ENCODE assay signal across 15 cellular contexts in the genomic region with DNA sequence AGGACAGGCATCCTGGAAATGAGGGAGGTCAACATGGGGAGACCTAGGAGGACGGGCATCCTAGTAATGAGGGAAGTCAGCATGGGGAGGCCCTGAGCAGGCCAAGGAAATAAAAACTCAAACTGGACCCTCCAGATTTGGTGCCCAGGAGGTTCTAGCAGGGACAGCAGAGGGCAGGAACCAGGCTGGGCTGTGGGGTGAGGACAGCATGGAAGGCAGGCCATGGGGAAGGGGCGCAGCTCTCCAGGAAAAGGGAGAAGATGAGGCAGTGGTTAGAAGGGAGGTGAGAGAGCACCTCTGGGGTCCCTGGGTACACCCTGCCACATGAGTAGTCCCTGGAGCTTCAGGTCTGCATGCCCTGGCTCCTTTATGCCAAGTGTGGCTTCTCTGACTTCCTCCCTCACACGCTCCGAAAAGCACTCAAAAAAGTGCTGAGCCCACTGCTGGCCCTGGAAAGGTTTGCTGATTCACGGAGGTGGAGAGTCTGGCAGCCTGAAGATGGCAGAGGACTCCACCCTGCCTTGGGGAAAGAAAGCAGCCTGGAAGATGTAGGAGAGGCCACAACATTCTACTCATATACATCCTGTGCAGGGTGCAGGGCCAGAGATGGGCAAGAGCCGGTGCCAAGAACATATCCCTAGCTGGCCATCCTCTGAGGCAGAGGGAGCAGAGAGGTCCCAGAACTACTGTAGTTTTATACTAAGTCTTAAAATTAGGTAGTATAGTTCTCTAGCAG.
DNase-seq lines count a peak whose midpoint lies in the region; ATAC-seq, FAIRE-seq and TF ChIP-seq lines count a peak whose summit lies in the region.
"Had no signal": no experiment of that assay in that cellular context is flagged by ENCODE, and none has a peak within 500 bp of the region (broad histone marks: within the 10 kb centered on the region; RNA-seq: fewer than 3 reads in every experiment).

No MANE protein-coding gene starts in this region.

- H3K4me3 Mint-ChIP-seq in CD14-positive monocyte: no peak overlapping the region
- H3K4me3 Mint-ChIP-seq in endothelial cell (ENCODE audit: unreplicated experiment): no peak overlapping the region

- intact Hi-C loops in PC-3 (cut with micrococcal nuclease): loop anchor here (2.0 to 5.0 kb wide), 3 partner anchors 40 to 100 kb away; no protein-coding TSS in a partner anchor
- intact Hi-C loops in CD14-positive monocyte (cut with micrococcal nuclease): loop anchor here in 1 of 2 donors (5.0 kb wide), 1 partner anchor 35 kb away; no protein-coding TSS in a partner anchor

- peaks cover 0 to 2% of the 10 kb centered on the region in 2 donors for H3K36me3 Mint-ChIP-seq in CD14-positive monocyte
- no peaks in the 10 kb centered on the region for H3K36me3 Mint-ChIP-seq in endothelial cell (ENCODE audit: low read depth, unreplicated experiment)

- no peak overlapping the region for H4K5ac ChIP-seq in mesendoderm (ENCODE audit: low read length)

- TF ChIP-seq POLR2A in erythroblast (IDR thresholded peaks at IDR 0.05; ENCODE audit: low read length): peak; percentile 68

- peaks cover 4% of the 10 kb centered on the region for H3F3A ChIP-seq in PC-3 (ENCODE audit: low read length, unreplicated experiment)

- no peak overlapping the region for H2BK15ac ChIP-seq in mesendoderm (replicated peaks; ENCODE audit: low read depth)

- no peaks in the 10 kb centered on the region for H4K20me1 ChIP-seq in PC-3 (ENCODE audit: low read length)

- POLR2A ChIA-PET in PC-3 (lab: Charles Lee; ENCODE audit: unreplicated experiment): interaction anchor here (0.5 to 0.6 kb wide), 2 partner anchors 204 to 268 kb away, joined by 5 to 6 read pairs; no protein-coding TSS in a partner anchor

- 0 out of 2 replicates have a peak, but pooled peaks cover 7% of the 10 kb centered on the region for H3K9me3 ChIP-seq in PC-3 (ENCODE audit: low read length)
- no peaks in the 10 kb centered on the region for H3K9me3 ChIP-seq in muscle layer of duodenum (ENCODE audit: control insufficient read depth in 1 of 2, low read length in 2 of 2)
- H3K9me3 ChIP-seq: BE2C had no signal

- no peaks in the 10 kb centered on the region for H3K9me2 ChIP-seq in PC-3 (replicated peaks; ENCODE audit: low read length)

- peak overlapping the region; percentile 68 for H3K27ac ChIP-seq in 22Rv1
- peak overlapping the region; percentile 79 for H3K27ac ChIP-seq in PC-3 (ENCODE audit: low read length)
- H3K27ac ChIP-seq in muscle layer of duodenum (ENCODE audit: low read length): peak overlapping the region; percentile 54
- no peak overlapping the region for H3K27ac ChIP-seq in mesendoderm (ENCODE audit: low read depth, low read length)

- H2AK5ac ChIP-seq in mesendoderm (ENCODE audit: low read length): no peak overlapping the region

- no peak overlapping the region for H3K4ac ChIP-seq in mesendoderm (ENCODE audit: low read depth, low read length)

- H3K18ac ChIP-seq in mesendoderm (ENCODE audit: low read length): no peak overlapping the region

- no peak for FAIRE-seq in frontal cortex (lab: Jason Lieb, UNC)
- FAIRE-seq: GM12892, urothelium cell line had no signal

- peak overlapping the region; percentile 5; the same call in 1 of the 2 replicates for H3K9ac ChIP-seq in PC-3 (ENCODE audit: low read length)
- H3K9ac ChIP-seq in mesendoderm (ENCODE audit: low read length): no peak overlapping the region

- H3K79me1 ChIP-seq in mesendoderm (ENCODE audit: low read length): no peaks in the 10 kb centered on the region

- peak overlapping the region; percentile 60 for H3K4me2 ChIP-seq in PC-3 (ENCODE audit: low read length)
- no peak overlapping the region for H3K4me2 ChIP-seq in mesendoderm (ENCODE audit: low read length)

- no peak overlapping the region for H3K23ac ChIP-seq in mesendoderm (ENCODE audit: low read length)

- H3K9me3 Mint-ChIP-seq in CD14-positive monocyte: peaks cover 5 to 13% (median 9%) of the 10 kb centered on the region in 7 donors
- H3K9me3 Mint-ChIP-seq in endothelial cell (ENCODE audit: unreplicated experiment): no peaks in the 10 kb centered on the region

- H2BK5ac ChIP-seq in mesendoderm (ENCODE audit: low read length): no peak overlapping the region

- peaks cover 12% of the 10 kb centered on the region for H3K4me1 Mint-ChIP-seq in CD14-positive monocyte
- H3K4me1 Mint-ChIP-seq in endothelial cell (ENCODE audit: unreplicated experiment): peaks cover 19% of the 10 kb centered on the region

- H3K56ac ChIP-seq in mesendoderm (ENCODE audit: low read length): no peak overlapping the region

- no peak overlapping the region for H3K4me3 ChIP-seq in PC-3 (ENCODE audit: low read length)
- H3K4me3 ChIP-seq in muscle layer of duodenum (ENCODE audit: low read depth in 1 of 2, low read length in 2 of 2): no peak overlapping the region
- no peak overlapping the region for H3K4me3 ChIP-seq in mesendoderm (ENCODE audit: low read length)

- no CpG with 5 or more reads among the region's 6 CpGs for WGBS in mesendoderm (ENCODE audit: extremely low coverage, insufficient coverage, low lambda C conversion rate)

- DNase-seq in PC-3 (peak; percentile 55), erythroblast (lab: John Stamatoyannopoulos, UW) (peak; percentile 64 to 76), CD14-positive monocyte (ENCODE audit: low spot score) (no peak), mesendoderm (no peak), endothelial cell (ENCODE audit: low spot score) (no peak), frontal cortex (ENCODE audit: low spot score in 2 of 2) (no peak)
- DNase-seq: activated T-cell treated with anti-CD3 and anti-CD28 coated beads, Interleukin-2, amount 50 U/mL, for 1 hour; BE2C; effector CD4-positive, alpha-beta T cell; NCI-H1105; stimulated activated CD4-positive, alpha-beta T cell treated with anti-CD3 and anti-CD28 coated beads, Interleukin-2, amount 100 ng/mL, for 24 hours had no signal

- BruUV-seq in PC-3 (replicated peaks; lab: Mats Ljungman, UMichigan): no TSS peak

- H3K79me2 ChIP-seq in PC-3 (ENCODE audit: low read length): no peaks in the 10 kb centered on the region
- H3K79me2 ChIP-seq in mesendoderm (ENCODE audit: control insufficient read depth, insufficient read depth, low read length): no peaks in the 10 kb centered on the region

- H3K27ac Mint-ChIP-seq in CD14-positive monocyte (peak overlapping the region in 3 of 7 donors; percentile 15 to 51 (median 26)), endothelial cell (ENCODE audit: unreplicated experiment) (no peak overlapping the region)

- peaks cover 56% of the 10 kb centered on the region for H3K4me1 ChIP-seq in PC-3 (ENCODE audit: insufficient read depth, low read length)
- H3K4me1 ChIP-seq in muscle layer of duodenum (ENCODE audit: control insufficient read depth in 1 of 2, insufficient read depth in 2 of 2, low read length in 2 of 2): peaks cover 11 to 18% of the 10 kb centered on the region in 2 donors
- H3K4me1 ChIP-seq in mesendoderm (ENCODE audit: control insufficient read depth, low read depth, low read length): peaks cover 4% of the 10 kb centered on the region

- CTCF ChIA-PET in PC-3 (lab: Charles Lee): interaction anchor here (0.7 to 1.0 kb wide), 3 partner anchors 19 to 307 kb away, joined by 3 to 9 read pairs (median 5); no protein-coding TSS in a partner anchor

- peaks cover 6 to 16% (median 14%) of the 10 kb centered on the region in 3 donors for H3K27me3 Mint-ChIP-seq in CD14-positive monocyte (ENCODE audit: low read depth in 3 of 3)
- peaks cover 1% of the 10 kb centered on the region for H3K27me3 Mint-ChIP-seq in endothelial cell (ENCODE audit: unreplicated experiment)

- H2BK120ac ChIP-seq in mesendoderm (ENCODE audit: low read depth, low read length): no peak overlapping the region

- no peak overlapping the region for H4K8ac ChIP-seq in mesendoderm (ENCODE audit: low read depth, low read length)

- TF ChIP-seq CTCF in 22Rv1 (IDR thresholded peaks at IDR 0.05) (no peak), PC-3 (conservative IDR thresholded peaks at IDR 0.05; ENCODE audit: low read depth, low read length) (no peak), CD14-positive monocyte (IDR thresholded peaks at IDR 0.05) (no peak), endothelial cell (IDR thresholded peaks at IDR 0.05; ENCODE audit: unreplicated experiment) (no peak)

- H2AFZ ChIP-seq in PC-3 (ENCODE audit: low read length): peak overlapping the region; percentile 52

- H3K36me3 ChIP-seq in PC-3 (ENCODE audit: low read depth, low read length) (peaks cover 6% of the 10 kb centered on the region; the same call in 1 of the 2 replicates), muscle layer of duodenum (ENCODE audit: control insufficient read depth in 1 of 2, insufficient read depth in 2 of 2, low read length in 2 of 2) (no peaks in the 10 kb centered on the region), mesendoderm (ENCODE audit: control insufficient read depth, insufficient read depth, low read length) (no peaks in the 10 kb centered on the region)
- H3K36me3 ChIP-seq: BE2C had no signal

- ATAC-seq in PC-3: peak; percentile 66

- H3K27me3 ChIP-seq in PC-3 (ENCODE audit: low read length) (no peaks in the 10 kb centered on the region), muscle layer of duodenum (ENCODE audit: low read depth, low read length) (no peaks in the 10 kb centered on the region), mesendoderm (ENCODE audit: insufficient read depth, low read length, poor library complexity) (no peaks in the 10 kb centered on the region)
- H3K27me3 ChIP-seq: BE2C had no signal

Comparison
In these comparisons a context has a peak if more than half of its experiments do, and no peak if none do; other contexts are left out.
1. DNase-seq: peak in PC-3 (single experiment) and erythroblast (2 of 2); none in CD14-positive monocyte (single experiment), mesendoderm (single experiment), endothelial cell (single experiment) and frontal cortex (0 of 2).